In genomic region chr7:142516038-142516501, GRCh38 we compare ENCODE assay signal across 8 cellular contexts.
DNase-seq lines count a peak whose midpoint lies in the region; ATAC-seq, FAIRE-seq and TF ChIP-seq lines count a peak whose summit lies in the region.

No MANE protein-coding gene starts in this region.

- no peak for DNase-seq in BJ (ENCODE audit: low read depth)
- no peak for DNase-seq in GM12892 (ENCODE audit: insufficient read length)
- peak; percentile 7 for DNase-seq in MG63
- DNase-seq in T-helper 17 cell, result peak in 1 of 3 donors; percentile 15
- DNase-seq in esophagus squamous epithelium (lab: John Stamatoyannopoulos, UW), result no peak
- peak; percentile 63 for DNase-seq in natural killer cell treated with Interleukin-12 subunit alpha and Interleukin-12 subunit beta and Interleukin-15 and Interleukin-18, amount 100 ng/mL, for 72 hours (ENCODE audit: low spot score)
- DNase-seq in NCI-H774 (lab: John Stamatoyannopoulos, UW), result no peak

- H3K27ac Mint-ChIP-seq in T-helper 17 cell, result no peak overlapping the region
- H3K27ac Mint-ChIP-seq in natural killer cell treated with Interleukin-12 subunit alpha and Interleukin-12 subunit beta and Interleukin-15 and Interleukin-18, amount 100 ng/mL, for 72 hours, result no peak overlapping the region

- CTCF ChIA-PET in BJ (lab: Yijun Ruan, JAX), result interaction anchor here (0.6 to 7.3 kb wide), 28 partner anchors 8 to 349 kb away, joined by 3 to 48 read pairs (median 5); no protein-coding TSS in a partner anchor

- H3K4me1 ChIP-seq in esophagus squamous epithelium, result peaks cover 0 to 14% (median 0%) of the 10 kb centered on the region in 3 donors

- FAIRE-seq in GM12892 (lab: Jason Lieb, UNC), result peak; percentile 78

- TF ChIP-seq CTCF in BJ (IDR thresholded peaks at IDR 0.05; ENCODE audit: insufficient read depth, low read depth, low read length) (peak; percentile 83), esophagus squamous epithelium (IDR thresholded peaks at IDR 0.05) (peak; percentile 62 to 89 (median 70))

- H3K27me3 ChIP-seq in BJ (ENCODE audit: control insufficient read depth, insufficient read depth, low read length) (peaks cover 2% of the 10 kb centered on the region), MG63 (no peaks in the 10 kb centered on the region), esophagus squamous epithelium (peaks cover 0 to 4% (median 0%) of the 10 kb centered on the region in 4 donors)

- peaks cover 16% of the 10 kb centered on the region for H3K4me1 Mint-ChIP-seq in T-helper 17 cell
- H3K4me1 Mint-ChIP-seq in natural killer cell treated with Interleukin-12 subunit alpha and Interleukin-12 subunit beta and Interleukin-15 and Interleukin-18, amount 100 ng/mL, for 72 hours (ENCODE audit: low read depth in 2 of 2), result peaks cover 5 to 6% of the 10 kb centered on the region in 2 donors

- H3K27ac ChIP-seq in esophagus squamous epithelium, result no peak overlapping the region

- ATAC-seq in HG02588 (IDR thresholded peaks at IDR 0.05; ENCODE audit: unreplicated experiment) (peak; percentile 94), T-helper 17 cell (peak; percentile 84)
- ATAC-seq in natural killer cell treated with Interleukin-12 subunit alpha and Interleukin-12 subunit beta and Interleukin-15 and Interleukin-18, amount 100 ng/mL, for 72 hours, result peak; percentile 67 to 77

- H3K36me3 Mint-ChIP-seq in T-helper 17 cell (ENCODE audit: low read depth), result no peaks in the 10 kb centered on the region
- H3K36me3 Mint-ChIP-seq in natural killer cell treated with Interleukin-12 subunit alpha and Interleukin-12 subunit beta and Interleukin-15 and Interleukin-18, amount 100 ng/mL, for 72 hours, result no peaks in the 10 kb centered on the region

- H3K36me3 ChIP-seq in BJ (ENCODE audit: control insufficient read depth, insufficient read depth, low read length) (no peaks in the 10 kb centered on the region), MG63 (no peaks in the 10 kb centered on the region), esophagus squamous epithelium (no peaks in the 10 kb centered on the region)

- H3K9me3 Mint-ChIP-seq in natural killer cell treated with Interleukin-12 subunit alpha and Interleukin-12 subunit beta and Interleukin-15 and Interleukin-18, amount 100 ng/mL, for 72 hours, result no peaks in the 10 kb centered on the region

- H3K27me3 Mint-ChIP-seq in T-helper 17 cell, result peaks cover 6% of the 10 kb centered on the region
- peaks cover 3 to 15% of the 10 kb centered on the region in 2 donors for H3K27me3 Mint-ChIP-seq in natural killer cell treated with Interleukin-12 subunit alpha and Interleukin-12 subunit beta and Interleukin-15 and Interleukin-18, amount 100 ng/mL, for 72 hours

- 17 to 22% methylated on average over 3 of the region's 3 CpGs for WGBS in esophagus squamous epithelium, 2 donors

- POLR2A ChIA-PET in BJ (lab: Charles Lee), result no interaction called here

- no peak for TF ChIP-seq POLR2A in GM12892 (IDR thresholded peaks at IDR 0.05; ENCODE audit: low read depth, low read length)
- TF ChIP-seq POLR2A in esophagus squamous epithelium (IDR thresholded peaks at IDR 0.05), result no peak

- intact Hi-C loops in esophagus squamous epithelium (cut with DNase I), result no loop called here

- H3K4me3 Mint-ChIP-seq in T-helper 17 cell, result no peak overlapping the region
- H3K4me3 Mint-ChIP-seq in natural killer cell treated with Interleukin-12 subunit alpha and Interleukin-12 subunit beta and Interleukin-15 and Interleukin-18, amount 100 ng/mL, for 72 hours, result no peak overlapping the region

- H3K4me3 ChIP-seq in BJ (ENCODE audit: low read depth, low read length), result no peak overlapping the region
- H3K4me3 ChIP-seq in MG63, result no peak overlapping the region
- no peak overlapping the region for H3K4me3 ChIP-seq in esophagus squamous epithelium

- H3K9me3 ChIP-seq in MG63, result no peaks in the 10 kb centered on the region
- H3K9me3 ChIP-seq in T-helper 17 cell (ENCODE audit: control insufficient read depth, low read length, poor library complexity, severe bottlenecking), result no peaks in the 10 kb centered on the region
- no peaks in the 10 kb centered on the region for H3K9me3 ChIP-seq in esophagus squamous epithelium

Comparison
In these comparisons a context has a peak if more than half of its experiments do, and no peak if none do; other contexts are left out.
1. DNase-seq: peak in MG63 (single experiment) and natural killer cell treated with Interleukin-12 subunit alpha and Interleukin-12 subunit beta and Interleukin-15 and Interleukin-18, amount 100 ng/mL, for 72 hours (single experiment); none in BJ (single experiment), GM12892 (single experiment), esophagus squamous epithelium (single experiment) and NCI-H774 (single experiment).
2. Peak in every context shown above with its lines, with median percentiles within 50 percentile points of each other: ATAC-seq.